In the genomic region with DNA sequence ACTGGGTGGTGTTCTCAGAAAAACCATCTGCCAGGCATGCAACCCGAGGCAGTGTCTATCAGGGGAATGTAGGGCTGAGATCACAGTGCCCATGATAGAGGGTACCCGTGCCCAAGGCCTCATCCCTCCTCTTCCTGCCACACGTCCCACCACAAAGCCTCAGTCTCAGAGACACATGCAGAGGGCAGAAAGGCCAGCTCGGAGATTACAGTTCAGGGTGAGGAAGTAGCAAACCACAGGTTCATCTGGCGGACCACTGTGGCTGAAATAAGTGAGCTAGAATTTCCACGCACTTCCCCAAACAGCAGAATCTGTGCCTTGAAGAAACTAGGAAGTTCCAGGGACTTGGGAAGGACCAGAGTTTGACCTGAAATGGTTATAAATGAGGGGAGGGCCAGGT, we compare ENCODE assay signal across 8 cellular contexts. TPM values are rescaled to one million over a fixed set of nuclear protein-coding genes. Genes with fewer than 3 reads are reported as not detected.
DNase-seq lines count a peak whose midpoint lies in the region; ATAC-seq lines count a peak whose summit lies in the region.

No MANE protein-coding gene starts in this region.

- no peaks in the 10 kb centered on the region for H3K27me3 Mint-ChIP-seq in activated T-helper 17 cell treated with anti-CD3 and anti-CD28 coated beads, Interleukin-2, amount 50 U/mL, for 72 hours

- no peaks in the 10 kb centered on the region for H3K9me3 Mint-ChIP-seq in activated T-helper 17 cell treated with anti-CD3 and anti-CD28 coated beads, Interleukin-2, amount 50 U/mL, for 72 hours

- ATAC-seq in GM19397 (IDR thresholded peaks at IDR 0.05; ENCODE audit: unreplicated experiment) (peak; percentile 72), HG03571 (IDR thresholded peaks at IDR 0.05; ENCODE audit: unreplicated experiment) (peak; percentile 79)
- peak; percentile 92 for ATAC-seq in activated T-helper 17 cell treated with anti-CD3 and anti-CD28 coated beads, Interleukin-2, amount 50 U/mL, for 72 hours (replicated peaks)
- ATAC-seq in stimulated activated naive CD8-positive, alpha-beta T cell treated with anti-CD3 and anti-CD28 coated beads, Interleukin-15, Interleukin-2, amounts not matched to agents 100 U/mL and 50 U/mL, for 24 hours, result peak; percentile 95

- H3K4me1 Mint-ChIP-seq in activated T-helper 17 cell treated with anti-CD3 and anti-CD28 coated beads, Interleukin-2, amount 50 U/mL, for 72 hours, result peaks cover 12% of the 10 kb centered on the region

- no peaks in the 10 kb centered on the region for H3K36me3 Mint-ChIP-seq in activated T-helper 17 cell treated with anti-CD3 and anti-CD28 coated beads, Interleukin-2, amount 50 U/mL, for 72 hours (ENCODE audit: low read depth)

- H3K27ac Mint-ChIP-seq in activated T-helper 17 cell treated with anti-CD3 and anti-CD28 coated beads, Interleukin-2, amount 50 U/mL, for 72 hours, result peak overlapping the region; percentile 60

- peak in 10 of 14 donors; percentile 6 to 64 (median 32) for DNase-seq in C1 segment of cervical spinal cord (lab: John Stamatoyannopoulos, UW)
- peak; percentile 62 for DNase-seq in stimulated activated naive CD8-positive, alpha-beta T cell treated with anti-CD3 and anti-CD28 coated beads, Interleukin-15, Interleukin-2, amounts not matched to agents 100 U/mL and 50 U/mL, for 24 hours
- no peak for DNase-seq in iPS-NIHi7 (ENCODE audit: extremely low spot score)
- DNase-seq in cerebellar nuclear complex (lab: John Stamatoyannopoulos, UW), result no peak
- no peak for DNase-seq in stimulated activated naive CD4-positive, alpha-beta T cell (lab: John Stamatoyannopoulos, UW)

- H3K4me3 Mint-ChIP-seq in activated T-helper 17 cell treated with anti-CD3 and anti-CD28 coated beads, Interleukin-2, amount 50 U/mL, for 72 hours, result peak overlapping the region; percentile 21

RNA-seq across cellular contexts. Expression of a gene that starts 33.8 kb away (rescaled TPM):
- 10 to 100 TPM; 14.7 to 25.3 TPM for total RNA-seq in activated T-helper 17 cell treated with anti-CD3 and anti-CD28 coated beads, Interleukin-2, amount 50 U/mL, for 72 hours

Comparison
In these comparisons a context has a peak if more than half of its experiments do, and no peak if none do; other contexts are left out.
1. DNase-seq: peak in C1 segment of cervical spinal cord (10 of 14) and stimulated activated naive CD8-positive, alpha-beta T cell treated with anti-CD3 and anti-CD28 coated beads, Interleukin-15, Interleukin-2, amounts not matched to agents 100 U/mL and 50 U/mL, for 24 hours (single experiment); none in iPS-NIHi7 (single experiment), cerebellar nuclear complex (0 of 2) and stimulated activated naive CD4-positive, alpha-beta T cell (0 of 6).
2. Peak in every context shown above with its lines, with median percentiles within 50 percentile points of each other: ATAC-seq.